In genomic region chr1:36088577-36089392, GRCh38 we compare ENCODE assay signal across 9 cellular contexts. TPM values are rescaled to one million over a fixed set of nuclear protein-coding genes. Genes with fewer than 3 reads are reported as not detected.
DNase-seq lines count a peak whose midpoint lies in the region; ATAC-seq, FAIRE-seq and TF ChIP-seq lines count a peak whose summit lies in the region.
"Had no signal": no experiment of that assay in that cellular context is flagged by ENCODE, and none has a peak within 500 bp of the region (broad histone marks: within the 10 kb centered on the region; RNA-seq: fewer than 3 reads in every experiment).

Gene ADPRS, plus strand, starts transcription at chr1:36088892. Its CDS starts 13 bp downstream, at chr1:36088905.

- peak within 1 kb of the TSS; percentile 93 for H3K4me3 ChIP-seq in bronchial epithelial cell (ENCODE audit: low read depth, low read length)

- H3K4me3 Mint-ChIP-seq in WTC11 (peak within 1 kb of the TSS; percentile 91), immature natural killer cell (peak within 1 kb of the TSS; percentile 88 to 99 (median 93))

- CTCF ChIA-PET in WTC11 (lab: Charles Lee): interaction anchor here (0.8 kb wide), 1 partner anchor 30 kb away, joined by 3 read pairs; no protein-coding TSS in a partner anchor

- TF ChIP-seq CTCF in AG09319 (IDR thresholded peaks at IDR 0.05; ENCODE audit: low read depth, low read length) (peak; percentile 78), WTC11 (IDR thresholded peaks at IDR 0.05) (peak; percentile 93), bronchial epithelial cell (IDR thresholded peaks at IDR 0.05; ENCODE audit: insufficient read depth, low read length, severe bottlenecking) (peak; percentile 100)

- H3K36me3 ChIP-seq in bronchial epithelial cell (ENCODE audit: control insufficient read depth, insufficient read depth, low read length): peaks cover 24% of the 10 kb centered on the region

- peak within 1 kb of the TSS; percentile 92 for H3K27ac Mint-ChIP-seq in WTC11
- peak within 1 kb of the TSS; percentile 79 to 96 (median 94) for H3K27ac Mint-ChIP-seq in immature natural killer cell

- H3K36me3 Mint-ChIP-seq in WTC11: peaks cover 22% of the 10 kb centered on the region
- no peaks in the 10 kb centered on the region for H3K36me3 Mint-ChIP-seq in immature natural killer cell

- H3K9me3 Mint-ChIP-seq in WTC11 (no peaks in the 10 kb centered on the region), immature natural killer cell (no peaks in the 10 kb centered on the region)

- ATAC-seq in GM18909 (IDR thresholded peaks at IDR 0.05; ENCODE audit: poor library complexity, unreplicated experiment): peak; percentile 77
- ATAC-seq in HG03159 (IDR thresholded peaks at IDR 0.05; ENCODE audit: unreplicated experiment): peak; percentile 66
- ATAC-seq in WTC11: peak; percentile 61

- no peaks in the 10 kb centered on the region for H3K27me3 ChIP-seq in bronchial epithelial cell (ENCODE audit: control insufficient read depth, insufficient read depth, low read length)

- DNase-seq in AG09319 (ENCODE audit: extremely low read depth, low read depth): peak; percentile 73
- peak; percentile 94 for DNase-seq in NCI-H2227 (lab: John Stamatoyannopoulos, UW; ENCODE audit: unreplicated experiment)
- DNase-seq in WTC11 (ENCODE audit: low spot score): peak; percentile 89
- DNase-seq in bronchial epithelial cell (ENCODE audit: low read depth): peak; percentile 64
- peak; percentile 88 to 91 (median 90) for DNase-seq in immature natural killer cell
- peak; percentile 76 for DNase-seq in smooth muscle cell of the brain vasculature (ENCODE audit: low read depth, low spot score)

- H3K27me3 Mint-ChIP-seq in WTC11 (ENCODE audit: low read depth) (peaks cover 2% of the 10 kb centered on the region), immature natural killer cell (ENCODE audit: low read depth in 3 of 3) (peaks cover 12 to 16% (median 14%) of the 10 kb centered on the region in 3 donors)

- H3K4me1 Mint-ChIP-seq in WTC11 (peaks cover 13% of the 10 kb centered on the region), immature natural killer cell (peaks cover 12 to 18% of the 10 kb centered on the region in 2 donors)

- POLR2A ChIA-PET in WTC11 (lab: Charles Lee): no interaction called here

- no peak for FAIRE-seq in bronchial epithelial cell (lab: Jason Lieb, UNC)
- FAIRE-seq: colon had no signal

TF ChIP-seq in WTC11, 78 proteins besides CTCF, POLR2A, EP300 and RAD21 (continues in another document):
- TF ChIP-seq PRDM15 (CRISPR knock-in tag; IDR thresholded peaks at IDR 0.05) (0 out of 2 replicates have a peak, but pooled peaks have one; percentile 27), FOXP1 (CRISPR knock-in tag; IDR thresholded peaks at IDR 0.05; ENCODE audit: borderline replicate concordance) (peak; percentile 90; the same call in 1 of the 2 replicates), STAT6 (CRISPR knock-in tag; conservative IDR thresholded peaks at IDR 0.05; ENCODE audit: low read depth) (no peak), SMAD4 (CRISPR knock-in tag; IDR thresholded peaks at IDR 0.05) (no peak), ZNF396 (CRISPR knock-in tag; IDR thresholded peaks at IDR 0.05; ENCODE audit: borderline replicate concordance) (no peak), EMX1 (CRISPR knock-in tag; IDR thresholded peaks at IDR 0.05) (0 out of 2 replicates have a peak, but pooled peaks have one; percentile 10), TEAD4 (CRISPR knock-in tag; IDR thresholded peaks at IDR 0.05) (0 out of 2 replicates have a peak, but pooled peaks have one; percentile 20), JUN (CRISPR knock-in tag; IDR thresholded peaks at IDR 0.05) (peak; percentile 57; the same call in 1 of the 2 replicates), ESRRA (CRISPR knock-in tag; IDR thresholded peaks at IDR 0.05; ENCODE audit: borderline replicate concordance) (peak; percentile 86; the same call in 1 of the 2 replicates), ERG (CRISPR knock-in tag; IDR thresholded peaks at IDR 0.05) (no peak), KAT7 (CRISPR knock-in tag; IDR thresholded peaks at IDR 0.05; ENCODE audit: borderline replicate concordance) (peak; percentile 99), FOXJ3 (CRISPR knock-in tag; IDR thresholded peaks at IDR 0.05; ENCODE audit: borderline replicate concordance) (no peak), SOX15 (CRISPR knock-in tag; IDR thresholded peaks at IDR 0.05) (no peak), ZBTB43 (CRISPR knock-in tag; IDR thresholded peaks at IDR 0.05) (peak; percentile 90)

RNA-seq across cellular contexts. Expression of gene ADPRS, which starts in this region (rescaled TPM):
- 30.0 to 32.7 TPM (median 31.2 TPM) in 3 replicates for total RNA-seq in WTC11 (2021)
- 42.4 and 50.0 TPM in 2 replicates for total RNA-seq in bronchial epithelial cell
- 10 to 100 TPM; 15.7 to 28.4 (median 26.5) TPM for polyA plus RNA-seq in immature natural killer cell

Comparison
In these comparisons a context has a peak if more than half of its experiments do, and no peak if none do; other contexts are left out.
1. Peak in every context shown above with its lines: DNase-seq, ATAC-seq and H3K4me3 ChIP-seq.